1 cellular context compared by ENCODE assay signal in genomic region chr17:50055426-50056216, GRCh38.
TF ChIP-seq lines count a peak whose summit lies in the region.

Gene ITGA3 (plus strand): TSS chr17:50056110. CDS start chr17:50056440, 330 bp downstream.

TF ChIP-seq in K562, 482 proteins besides CTCF, POLR2A, EP300 and RAD21 (continued from another document):
- TF ChIP-seq ZHX1 (conservative IDR thresholded peaks at IDR 0.05; ENCODE audit: low read length) (no peak), ATF7 (IDR thresholded peaks at IDR 0.05) (no peak), ZNF143 (CRISPR knock-in tag; IDR thresholded peaks at IDR 0.05) (no peak), E2F6 (IDR thresholded peaks at IDR 0.05; ENCODE audit: borderline replicate concordance in 1 of 2, extremely low read depth in 1 of 2, insufficient read depth in 1 of 2, insufficient read length in 1 of 2, low read depth in 1 of 2, low read length in 1 of 2, poor library complexity in 1 of 2, severe bottlenecking in 1 of 2) (peak in 1 of 2 experiments; percentile 17), RB1 (IDR thresholded peaks at IDR 0.05; ENCODE audit: low read depth) (no peak), FOXJ3 (CRISPR knock-in tag; IDR thresholded peaks at IDR 0.05) (no peak), RERE (CRISPR knock-in tag; IDR thresholded peaks at IDR 0.05; ENCODE audit: borderline replicate concordance) (no peak), SIN3A (IDR thresholded peaks at IDR 0.05; ENCODE audit: borderline replicate concordance in 2 of 2, control insufficient read depth in 1 of 2, low read depth in 2 of 2, low read length in 2 of 2) (no peak), ZBTB1 (CRISPR knock-in tag; IDR thresholded peaks at IDR 0.05; ENCODE audit: borderline replicate concordance, low read depth) (0 out of 2 replicates have a peak, but pooled peaks have one; percentile 65), KDM1A (IDR thresholded peaks at IDR 0.05) (peak; percentile 45 to 60; a peak in 2 of 4 replicates), ZNF217 (CRISPR knock-in tag; IDR thresholded peaks at IDR 0.05) (no peak), ZNF436 (CRISPR knock-in tag; IDR thresholded peaks at IDR 0.05) (no peak), MCM3 (IDR thresholded peaks at IDR 0.05) (no peak), PHF21A (IDR thresholded peaks at IDR 0.05; ENCODE audit: borderline replicate concordance, low read depth) (peak; percentile 84), U2AF1 (optimal IDR thresholded peaks at IDR 0.05; ENCODE audit: low read depth, low read length) (no peak), ZBTB7A (IDR thresholded peaks at IDR 0.05; ENCODE audit: borderline replicate concordance, control insufficient read depth, low read depth, low read length) (peak; percentile 36; the same call in 1 of the 2 replicates), XRCC5 (IDR thresholded peaks at IDR 0.05; ENCODE audit: low read depth, low read length) (no peak), CLOCK (CRISPR knock-in tag; IDR thresholded peaks at IDR 0.05; ENCODE audit: borderline replicate concordance) (no peak), ZNF121 (CRISPR knock-in tag; conservative IDR thresholded peaks at IDR 0.05) (no peak), ESRRB (CRISPR knock-in tag; IDR thresholded peaks at IDR 0.05; ENCODE audit: borderline replicate concordance) (no peak), MCM7 (IDR thresholded peaks at IDR 0.05) (no peak), ZNF76 (CRISPR knock-in tag; IDR thresholded peaks at IDR 0.05; ENCODE audit: borderline replicate concordance) (no peak), ZFP91 (CRISPR knock-in tag; IDR thresholded peaks at IDR 0.05) (peak; percentile 88), ZNF766 (CRISPR knock-in tag; conservative IDR thresholded peaks at IDR 0.05) (no peak), MXD1 (CRISPR knock-in tag; IDR thresholded peaks at IDR 0.05; ENCODE audit: borderline replicate concordance, poor library complexity, severe bottlenecking) (no peak), ZMIZ1 (IDR thresholded peaks at IDR 0.05; ENCODE audit: low read depth in 2 of 2, low read length in 2 of 2) (no peak), TEAD1 (CRISPR knock-in tag; IDR thresholded peaks at IDR 0.05) (no peak)
TF ChIP-seq in K562: peak in this region for 8.
